Comparison of ENCODE assay signal across 14 cellular contexts in the genomic region with DNA sequence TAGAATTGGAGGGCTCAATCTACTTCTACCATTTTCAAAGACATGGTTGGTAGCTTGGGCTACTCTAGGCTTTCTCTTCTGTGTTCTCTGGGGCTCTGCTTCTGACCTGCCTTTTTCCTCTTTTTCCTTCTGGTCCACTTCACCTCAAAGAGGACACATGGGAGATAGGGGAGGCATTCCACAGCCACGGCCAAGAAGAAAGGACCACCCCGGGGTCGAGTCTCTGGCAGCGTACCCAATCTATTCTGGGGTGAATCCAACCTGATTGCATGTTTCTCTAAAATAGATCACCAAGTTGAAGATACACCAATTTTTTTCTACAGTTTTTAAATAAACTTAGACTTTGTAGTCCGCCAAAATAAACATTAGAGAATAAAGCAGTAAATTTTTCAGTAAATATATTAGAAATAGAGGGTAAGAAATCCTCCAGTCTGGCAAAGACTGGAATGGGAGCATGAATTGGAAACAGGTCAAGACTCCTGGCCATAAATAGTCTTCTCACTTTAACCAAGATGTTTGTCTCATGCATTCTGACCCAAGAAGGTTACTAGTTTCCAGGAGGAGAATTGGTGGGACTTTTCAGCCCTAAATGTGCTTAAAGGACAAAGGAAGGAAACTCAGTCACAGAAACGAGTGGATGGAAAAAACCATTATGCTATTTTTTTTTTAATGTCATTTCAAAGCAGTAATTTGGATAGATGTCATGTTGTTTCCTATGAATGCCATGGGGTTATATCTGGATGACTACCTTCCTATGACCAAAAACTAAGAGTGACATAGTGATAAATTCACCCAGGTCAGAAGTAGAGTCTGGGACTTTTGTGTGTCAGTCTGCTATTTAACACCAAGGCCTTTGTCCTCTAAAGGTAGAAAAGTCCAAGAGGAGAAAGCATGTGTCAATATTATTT.
"Had no signal": no experiment of that assay in that cellular context is flagged by ENCODE, and none has a peak within 500 bp of the region (broad histone marks: within the 10 kb centered on the region; RNA-seq: fewer than 3 reads in every experiment).

No MANE protein-coding gene starts in this region.

- H3K27ac ChIP-seq: esophagus muscularis mucosa, left lung, VCaP had no signal

- H3K9ac ChIP-seq: SK-N-SH had no signal

- H3K9me3 ChIP-seq: esophagus muscularis mucosa, left lung, sigmoid colon, SK-N-SH, tibial nerve had no signal

- H3K4me2 ChIP-seq: SK-N-SH had no signal

- H3K36me3 ChIP-seq: esophagus muscularis mucosa, left lung, sigmoid colon, tibial nerve had no signal

- DNase-seq: activated CD4-positive, alpha-beta memory T cell treated with anti-CD3 and anti-CD28 coated beads for 36 hours; activated T-cell treated with anti-CD3 and anti-CD28 coated beads, Interleukin-2, amount 50 U/mL, for 48 hours; dorsolateral prefrontal cortex; foreskin melanocyte; left lung; midbrain; sigmoid colon; SK-N-SH; stimulated activated CD4-positive, alpha-beta T cell treated with anti-CD3 and anti-CD28 coated beads, Interleukin-12 subunit alpha, Interleukin-12 subunit beta, amount 100 ng/mL, for 4 hours; stimulated activated naive CD4-positive, alpha-beta T cell treated with Interleukin-2 at 50 U/mL for 16 hours; T-helper 1 cell had no signal

- H3K27me3 ChIP-seq: esophagus muscularis mucosa, left lung, sigmoid colon, tibial nerve had no signal

- H3K4me1 ChIP-seq: left lung had no signal

- ATAC-seq: left lung had no signal

- H3K4me3 ChIP-seq: dorsolateral prefrontal cortex, esophagus muscularis mucosa, left lung, sigmoid colon, tibial nerve had no signal
